In the genomic region with DNA sequence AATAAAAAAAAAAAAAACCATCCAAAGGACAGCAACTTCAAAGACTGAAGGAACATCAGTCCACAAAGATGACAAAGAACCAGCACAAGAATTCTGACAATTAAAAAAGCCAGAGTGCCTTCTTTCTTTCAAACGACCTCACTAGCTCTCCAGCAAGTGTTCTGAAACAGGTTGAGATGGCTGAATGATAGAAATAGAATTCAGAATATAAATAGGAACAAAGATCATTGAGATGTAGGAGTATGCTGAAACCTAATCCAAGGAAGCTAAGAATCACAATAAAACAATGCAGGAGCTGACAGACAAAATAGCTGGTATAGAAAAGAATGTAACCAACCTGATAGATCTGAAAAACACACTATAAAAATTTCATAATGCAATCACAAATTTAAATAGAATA, we compare ENCODE assay signal across 1 cellular context.
TF ChIP-seq lines count a peak whose summit lies in the region.

No MANE protein-coding gene starts in this region.

TF ChIP-seq in SK-N-SH, 30 proteins besides CTCF, POLR2A, EP300 and RAD21 (continued from another document):
- no peak for TF ChIP-seq RFX5 (IDR thresholded peaks at IDR 0.05; ENCODE audit: low read length)
- TF ChIP-seq, protein P1, sequence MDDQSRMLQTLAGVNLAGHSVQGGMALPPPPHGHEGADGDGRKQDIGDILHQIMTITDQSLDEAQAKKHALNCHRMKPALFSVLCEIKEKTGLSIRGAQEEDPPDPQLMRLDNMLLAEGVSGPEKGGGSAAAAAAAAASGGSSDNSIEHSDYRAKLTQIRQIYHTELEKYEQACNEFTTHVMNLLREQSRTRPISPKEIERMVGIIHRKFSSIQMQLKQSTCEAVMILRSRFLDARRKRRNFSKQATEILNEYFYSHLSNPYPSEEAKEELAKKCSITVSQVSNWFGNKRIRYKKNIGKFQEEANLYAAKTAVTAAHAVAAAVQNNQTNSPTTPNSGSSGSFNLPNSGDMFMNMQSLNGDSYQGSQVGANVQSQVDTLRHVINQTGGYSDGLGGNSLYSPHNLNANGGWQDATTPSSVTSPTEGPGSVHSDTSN (IDR thresholded peaks at IDR 0.05), result no peak
- TF ChIP-seq MEF2A (IDR thresholded peaks at IDR 0.05; ENCODE audit: borderline replicate concordance, low read depth), result no peak
- TF ChIP-seq, protein P2, sequence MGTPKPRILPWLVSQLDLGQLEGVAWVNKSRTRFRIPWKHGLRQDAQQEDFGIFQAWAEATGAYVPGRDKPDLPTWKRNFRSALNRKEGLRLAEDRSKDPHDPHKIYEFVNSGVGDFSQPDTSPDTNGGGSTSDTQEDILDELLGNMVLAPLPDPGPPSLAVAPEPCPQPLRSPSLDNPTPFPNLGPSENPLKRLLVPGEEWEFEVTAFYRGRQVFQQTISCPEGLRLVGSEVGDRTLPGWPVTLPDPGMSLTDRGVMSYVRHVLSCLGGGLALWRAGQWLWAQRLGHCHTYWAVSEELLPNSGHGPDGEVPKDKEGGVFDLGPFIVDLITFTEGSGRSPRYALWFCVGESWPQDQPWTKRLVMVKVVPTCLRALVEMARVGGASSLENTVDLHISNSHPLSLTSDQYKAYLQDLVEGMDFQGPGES (IDR thresholded peaks at IDR 0.05; ENCODE audit: low read depth, low read length), result no peak
- TF ChIP-seq, protein P3, sequence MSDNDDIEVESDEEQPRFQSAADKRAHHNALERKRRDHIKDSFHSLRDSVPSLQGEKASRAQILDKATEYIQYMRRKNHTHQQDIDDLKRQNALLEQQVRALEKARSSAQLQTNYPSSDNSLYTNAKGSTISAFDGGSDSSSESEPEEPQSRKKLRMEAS (IDR thresholded peaks at IDR 0.05; ENCODE audit: low read depth), result no peak
- no peak for TF ChIP-seq TCF12 (IDR thresholded peaks at IDR 0.05)
- TF ChIP-seq RCOR1 (IDR thresholded peaks at IDR 0.05; ENCODE audit: low read length), result no peak
- TF ChIP-seq SIN3A (IDR thresholded peaks at IDR 0.05; ENCODE audit: borderline replicate concordance, low read depth, low read length), result no peak
TF ChIP-seq in SK-N-SH: peak in this region for 0.
